7 cellular contexts compared by ENCODE assay signal in the genomic region with DNA sequence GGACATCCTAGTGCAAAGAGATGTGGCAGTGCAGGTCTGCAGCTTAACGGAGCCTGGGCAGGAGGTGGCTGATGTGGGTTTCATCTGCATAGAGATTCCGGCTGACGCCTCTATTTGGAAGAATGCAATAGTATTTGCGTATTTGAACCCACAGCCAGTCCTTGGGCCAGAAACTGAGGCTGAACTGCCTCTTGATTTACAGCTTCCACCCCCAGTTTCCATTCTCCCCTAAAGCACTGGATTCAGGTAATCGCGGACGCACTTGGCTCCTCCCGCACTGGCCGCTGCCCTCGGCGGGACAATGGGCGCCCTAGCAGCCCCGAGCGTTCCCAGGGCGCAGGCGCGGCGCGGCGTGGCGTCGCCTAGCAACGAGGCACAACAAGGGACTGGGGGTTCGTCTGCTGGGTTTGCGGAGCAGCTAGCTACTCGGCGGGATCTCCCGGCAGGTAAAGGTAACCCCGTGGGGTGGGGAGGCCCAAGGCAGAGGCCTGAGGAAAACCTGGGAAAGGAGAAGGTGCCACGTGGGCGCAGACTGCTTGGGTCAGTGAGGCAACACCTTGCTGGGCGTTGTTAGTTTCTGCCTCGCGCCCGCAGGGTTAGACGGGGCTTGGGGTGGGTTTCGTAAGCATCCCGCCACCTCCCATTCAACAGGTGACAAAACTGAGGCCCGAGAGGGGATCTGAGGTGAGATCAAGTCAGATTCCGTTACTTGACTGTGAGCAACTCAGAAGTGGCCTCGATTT. TPM values are rescaled to one million over a fixed set of nuclear protein-coding genes. Genes with fewer than 3 reads are reported as not detected.
DNase-seq lines count a peak whose midpoint lies in the region; ATAC-seq lines count a peak whose summit lies in the region.

A gene with protein sequence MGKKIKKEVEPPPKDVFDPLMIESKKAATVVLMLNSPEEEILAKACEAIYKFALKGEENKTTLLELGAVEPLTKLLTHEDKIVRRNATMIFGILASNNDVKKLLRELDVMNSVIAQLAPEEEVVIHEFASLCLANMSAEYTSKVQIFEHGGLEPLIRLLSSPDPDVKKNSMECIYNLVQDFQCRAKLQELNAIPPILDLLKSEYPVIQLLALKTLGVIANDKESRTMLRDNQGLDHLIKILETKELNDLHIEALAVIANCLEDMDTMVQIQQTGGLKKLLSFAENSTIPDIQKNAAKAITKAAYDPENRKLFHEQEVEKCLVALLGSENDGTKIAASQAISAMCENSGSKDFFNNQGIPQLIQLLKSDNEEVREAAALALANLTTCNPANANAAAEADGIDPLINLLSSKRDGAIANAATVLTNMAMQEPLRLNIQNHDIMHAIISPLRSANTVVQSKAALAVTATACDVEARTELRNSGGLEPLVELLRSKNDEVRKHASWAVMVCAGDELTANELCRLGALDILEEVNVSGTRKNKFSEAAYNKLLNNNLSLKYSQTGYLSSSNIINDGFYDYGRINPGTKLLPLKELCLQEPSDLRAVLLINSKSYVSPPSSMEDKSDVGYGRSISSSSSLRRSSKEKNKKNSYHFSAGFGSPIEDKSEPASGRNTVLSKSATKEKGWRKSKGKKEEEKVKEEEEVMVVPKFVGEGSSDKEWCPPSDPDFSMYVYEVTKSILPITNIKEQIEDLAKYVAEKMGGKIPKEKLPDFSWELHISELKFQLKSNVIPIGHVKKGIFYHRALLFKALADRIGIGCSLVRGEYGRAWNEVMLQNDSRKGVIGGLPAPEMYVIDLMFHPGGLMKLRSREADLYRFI (plus strand): TSS at position 393 of the 743 bp plus-strand sequence. CDS start 3,944 bp downstream, outside the sequence.

- H3K27ac ChIP-seq in aorta (ENCODE audit: low read depth in 1 of 2, low read length in 2 of 2): no peak within 1 kb of the TSS

- 10 to 13% methylated on average over 41 of the region's 41 CpGs for WGBS in aorta, 2 donors

- peak; percentile 91 for ATAC-seq in GM18907 (IDR thresholded peaks at IDR 0.05; ENCODE audit: unreplicated experiment)
- ATAC-seq in HG03139 (IDR thresholded peaks at IDR 0.05; ENCODE audit: unreplicated experiment): peak; percentile 84
- ATAC-seq in aorta (ENCODE audit: low FRiP score): peak; percentile 83

- H3K27me3 ChIP-seq in aorta (ENCODE audit: control insufficient read depth in 1 of 2, insufficient read depth in 2 of 2, low read length in 1 of 2): no peaks in the 10 kb centered on the region

- no peaks in the 10 kb centered on the region for H3K36me3 ChIP-seq in aorta (ENCODE audit: control insufficient read depth in 1 of 2, insufficient read depth in 2 of 2, low read length in 1 of 2)

- intact Hi-C loops in aorta (cut with DNase I): no loop called here

- DNase-seq in SHP77 treated with DMSO at 0.1 percent for 48 hours (lab: John Stamatoyannopoulos, UW) (peak; percentile 15), amniotic epithelial cell (ENCODE audit: low read depth) (peak; percentile 7), hypothalamus (lab: John Stamatoyannopoulos, UW) (peak in 49 of 51 donors; percentile 8 to 86 (median 63)), retina (peak; percentile 89), aorta (peak; percentile 76 to 88)

- H3K4me3 ChIP-seq in aorta (ENCODE audit: low read length in 2 of 2): peak within 1 kb of the TSS in 1 of 2 donors; percentile 12

- peaks cover 0 to under 1% of the 10 kb centered on the region in 2 donors for H3K4me1 ChIP-seq in aorta (ENCODE audit: control insufficient read depth in 1 of 2, insufficient read depth in 2 of 2, low read length in 2 of 2)

- no peaks in the 10 kb centered on the region for H3K9me3 ChIP-seq in aorta (ENCODE audit: control insufficient read depth, low read length)

RNA-seq across cellular contexts. Expression of the gene that starts here (rescaled TPM):
- not detected for total RNA-seq in aorta
- polyA plus RNA-seq in aorta: under 1 TPM in 1 of 2 donors, not detected in 1; 0.13 TPM

Comparison
In these comparisons a context has a peak if more than half of its experiments do, and no peak if none do; other contexts are left out.
1. Peak in DNase-seq and ATAC-seq in aorta; RNA of the gene not detected or under 1 TPM.
2. DNase-seq: peak in every context shown above with its lines; median percentile 89 in retina; 82 in aorta; 63 in hypothalamus; 15 in SHP77 treated with DMSO at 0.1 percent for 48 hours; 7 in amniotic epithelial cell.